Comparison of ENCODE assay signal across 1 cellular context in the genomic region with DNA sequence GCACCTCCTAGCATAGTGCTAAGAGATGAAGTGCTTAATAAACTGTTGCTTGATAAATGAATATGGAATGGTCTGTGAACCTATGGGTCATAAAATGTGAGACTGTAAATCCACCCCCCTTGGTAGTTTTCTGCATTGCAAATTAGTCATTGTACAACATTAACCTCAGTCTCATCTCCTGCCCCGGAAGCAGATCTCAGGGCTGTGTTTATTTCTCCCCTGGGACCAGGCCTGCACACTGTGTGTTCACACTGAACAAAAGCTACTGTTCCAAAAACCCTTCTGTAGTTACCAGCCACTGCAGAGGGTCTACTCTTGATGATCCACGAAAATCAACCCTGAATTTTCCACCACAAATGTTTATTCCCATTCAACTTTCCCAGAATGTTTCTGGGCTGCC.
A peak's percentile ranks its signal among the peaks of the same experiment; 100 is the strongest.
TF ChIP-seq lines count a peak whose summit lies in the region.

No MANE protein-coding gene starts in this region.

TF ChIP-seq in GM12878, 131 proteins besides CTCF, POLR2A, EP300 and RAD21:
- TF ChIP-seq BMI1 (IDR thresholded peaks at IDR 0.05; ENCODE audit: borderline replicate concordance) (no peak), NR2C1 (IDR thresholded peaks at IDR 0.05) (peak; percentile 93), RAD51 (IDR thresholded peaks at IDR 0.05) (no peak), ZNF24 (IDR thresholded peaks at IDR 0.05) (no peak), NFIC (IDR thresholded peaks at IDR 0.05; ENCODE audit: low read depth, low read length) (no peak), ZNF274 (IDR thresholded peaks at IDR 0.05; ENCODE audit: insufficient read depth, insufficient read length) (no peak), FOXK2 (IDR thresholded peaks at IDR 0.05) (no peak), MEF2B (IDR thresholded peaks at IDR 0.05; ENCODE audit: partially characterized antibody, poor library complexity, severe bottlenecking) (peak; percentile 90), GABPA (IDR thresholded peaks at IDR 0.05; ENCODE audit: low read depth) (peak; percentile 72), IRF4 (IDR thresholded peaks at IDR 0.05; ENCODE audit: low read depth, low read length) (no peak), FOXM1 (IDR thresholded peaks at IDR 0.05; ENCODE audit: low read depth, low read length) (no peak), MXI1 (IDR thresholded peaks at IDR 0.05; ENCODE audit: low read depth, low read length) (no peak), PML (IDR thresholded peaks at IDR 0.05; ENCODE audit: low read length) (no peak)
- TF ChIP-seq, protein P1, sequence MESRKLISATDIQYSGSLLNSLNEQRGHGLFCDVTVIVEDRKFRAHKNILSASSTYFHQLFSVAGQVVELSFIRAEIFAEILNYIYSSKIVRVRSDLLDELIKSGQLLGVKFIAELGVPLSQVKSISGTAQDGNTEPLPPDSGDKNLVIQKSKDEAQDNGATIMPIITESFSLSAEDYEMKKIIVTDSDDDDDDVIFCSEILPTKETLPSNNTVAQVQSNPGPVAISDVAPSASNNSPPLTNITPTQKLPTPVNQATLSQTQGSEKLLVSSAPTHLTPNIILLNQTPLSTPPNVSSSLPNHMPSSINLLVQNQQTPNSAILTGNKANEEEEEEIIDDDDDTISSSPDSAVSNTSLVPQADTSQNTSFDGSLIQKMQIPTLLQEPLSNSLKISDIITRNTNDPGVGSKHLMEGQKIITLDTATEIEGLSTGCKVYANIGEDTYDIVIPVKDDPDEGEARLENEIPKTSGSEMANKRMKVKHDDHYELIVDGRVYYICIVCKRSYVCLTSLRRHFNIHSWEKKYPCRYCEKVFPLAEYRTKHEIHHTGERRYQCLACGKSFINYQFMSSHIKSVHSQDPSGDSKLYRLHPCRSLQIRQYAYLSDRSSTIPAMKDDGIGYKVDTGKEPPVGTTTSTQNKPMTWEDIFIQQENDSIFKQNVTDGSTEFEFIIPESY (IDR thresholded peaks at IDR 0.05), result no peak
- TF ChIP-seq, protein P2, sequence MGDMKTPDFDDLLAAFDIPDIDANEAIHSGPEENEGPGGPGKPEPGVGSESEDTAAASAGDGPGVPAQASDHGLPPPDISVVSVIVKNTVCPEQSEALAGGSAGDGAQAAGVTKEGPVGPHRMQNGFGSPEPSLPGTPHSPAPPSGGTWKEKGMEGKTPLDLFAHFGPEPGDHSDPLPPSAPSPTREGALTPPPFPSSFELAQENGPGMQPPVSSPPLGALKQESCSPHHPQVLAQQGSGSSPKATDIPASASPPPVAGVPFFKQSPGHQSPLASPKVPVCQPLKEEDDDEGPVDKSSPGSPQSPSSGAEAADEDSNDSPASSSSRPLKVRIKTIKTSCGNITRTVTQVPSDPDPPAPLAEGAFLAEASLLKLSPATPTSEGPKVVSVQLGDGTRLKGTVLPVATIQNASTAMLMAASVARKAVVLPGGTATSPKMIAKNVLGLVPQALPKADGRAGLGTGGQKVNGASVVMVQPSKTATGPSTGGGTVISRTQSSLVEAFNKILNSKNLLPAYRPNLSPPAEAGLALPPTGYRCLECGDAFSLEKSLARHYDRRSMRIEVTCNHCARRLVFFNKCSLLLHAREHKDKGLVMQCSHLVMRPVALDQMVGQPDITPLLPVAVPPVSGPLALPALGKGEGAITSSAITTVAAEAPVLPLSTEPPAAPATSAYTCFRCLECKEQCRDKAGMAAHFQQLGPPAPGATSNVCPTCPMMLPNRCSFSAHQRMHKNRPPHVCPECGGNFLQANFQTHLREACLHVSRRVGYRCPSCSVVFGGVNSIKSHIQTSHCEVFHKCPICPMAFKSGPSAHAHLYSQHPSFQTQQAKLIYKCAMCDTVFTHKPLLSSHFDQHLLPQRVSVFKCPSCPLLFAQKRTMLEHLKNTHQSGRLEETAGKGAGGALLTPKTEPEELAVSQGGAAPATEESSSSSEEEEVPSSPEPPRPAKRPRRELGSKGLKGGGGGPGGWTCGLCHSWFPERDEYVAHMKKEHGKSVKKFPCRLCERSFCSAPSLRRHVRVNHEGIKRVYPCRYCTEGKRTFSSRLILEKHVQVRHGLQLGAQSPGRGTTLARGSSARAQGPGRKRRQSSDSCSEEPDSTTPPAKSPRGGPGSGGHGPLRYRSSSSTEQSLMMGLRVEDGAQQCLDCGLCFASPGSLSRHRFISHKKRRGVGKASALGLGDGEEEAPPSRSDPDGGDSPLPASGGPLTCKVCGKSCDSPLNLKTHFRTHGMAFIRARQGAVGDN (IDR thresholded peaks at IDR 0.05), result peak; percentile 80; the same call in 1 of the 2 replicates
- TF ChIP-seq, protein P3, sequence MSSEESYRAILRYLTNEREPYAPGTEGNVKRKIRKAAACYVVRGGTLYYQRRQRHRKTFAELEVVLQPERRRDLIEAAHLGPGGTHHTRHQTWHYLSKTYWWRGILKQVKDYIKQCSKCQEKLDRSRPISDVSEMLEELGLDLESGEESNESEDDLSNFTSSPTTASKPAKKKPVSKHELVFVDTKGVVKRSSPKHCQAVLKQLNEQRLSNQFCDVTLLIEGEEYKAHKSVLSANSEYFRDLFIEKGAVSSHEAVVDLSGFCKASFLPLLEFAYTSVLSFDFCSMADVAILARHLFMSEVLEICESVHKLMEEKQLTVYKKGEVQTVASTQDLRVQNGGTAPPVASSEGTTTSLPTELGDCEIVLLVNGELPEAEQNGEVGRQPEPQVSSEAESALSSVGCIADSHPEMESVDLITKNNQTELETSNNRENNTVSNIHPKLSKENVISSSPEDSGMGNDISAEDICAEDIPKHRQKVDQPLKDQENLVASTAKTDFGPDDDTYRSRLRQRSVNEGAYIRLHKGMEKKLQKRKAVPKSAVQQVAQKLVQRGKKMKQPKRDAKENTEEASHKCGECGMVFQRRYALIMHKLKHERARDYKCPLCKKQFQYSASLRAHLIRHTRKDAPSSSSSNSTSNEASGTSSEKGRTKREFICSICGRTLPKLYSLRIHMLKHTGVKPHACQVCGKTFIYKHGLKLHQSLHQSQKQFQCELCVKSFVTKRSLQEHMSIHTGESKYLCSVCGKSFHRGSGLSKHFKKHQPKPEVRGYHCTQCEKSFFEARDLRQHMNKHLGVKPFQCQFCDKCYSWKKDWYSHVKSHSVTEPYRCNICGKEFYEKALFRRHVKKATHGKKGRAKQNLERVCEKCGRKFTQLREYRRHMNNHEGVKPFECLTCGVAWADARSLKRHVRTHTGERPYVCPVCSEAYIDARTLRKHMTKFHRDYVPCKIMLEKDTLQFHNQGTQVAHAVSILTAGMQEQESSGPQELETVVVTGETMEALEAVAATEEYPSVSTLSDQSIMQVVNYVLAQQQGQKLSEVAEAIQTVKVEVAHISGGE (CRISPR knock-in tag; IDR thresholded peaks at IDR 0.05), result no peak
- TF ChIP-seq, protein P4, sequence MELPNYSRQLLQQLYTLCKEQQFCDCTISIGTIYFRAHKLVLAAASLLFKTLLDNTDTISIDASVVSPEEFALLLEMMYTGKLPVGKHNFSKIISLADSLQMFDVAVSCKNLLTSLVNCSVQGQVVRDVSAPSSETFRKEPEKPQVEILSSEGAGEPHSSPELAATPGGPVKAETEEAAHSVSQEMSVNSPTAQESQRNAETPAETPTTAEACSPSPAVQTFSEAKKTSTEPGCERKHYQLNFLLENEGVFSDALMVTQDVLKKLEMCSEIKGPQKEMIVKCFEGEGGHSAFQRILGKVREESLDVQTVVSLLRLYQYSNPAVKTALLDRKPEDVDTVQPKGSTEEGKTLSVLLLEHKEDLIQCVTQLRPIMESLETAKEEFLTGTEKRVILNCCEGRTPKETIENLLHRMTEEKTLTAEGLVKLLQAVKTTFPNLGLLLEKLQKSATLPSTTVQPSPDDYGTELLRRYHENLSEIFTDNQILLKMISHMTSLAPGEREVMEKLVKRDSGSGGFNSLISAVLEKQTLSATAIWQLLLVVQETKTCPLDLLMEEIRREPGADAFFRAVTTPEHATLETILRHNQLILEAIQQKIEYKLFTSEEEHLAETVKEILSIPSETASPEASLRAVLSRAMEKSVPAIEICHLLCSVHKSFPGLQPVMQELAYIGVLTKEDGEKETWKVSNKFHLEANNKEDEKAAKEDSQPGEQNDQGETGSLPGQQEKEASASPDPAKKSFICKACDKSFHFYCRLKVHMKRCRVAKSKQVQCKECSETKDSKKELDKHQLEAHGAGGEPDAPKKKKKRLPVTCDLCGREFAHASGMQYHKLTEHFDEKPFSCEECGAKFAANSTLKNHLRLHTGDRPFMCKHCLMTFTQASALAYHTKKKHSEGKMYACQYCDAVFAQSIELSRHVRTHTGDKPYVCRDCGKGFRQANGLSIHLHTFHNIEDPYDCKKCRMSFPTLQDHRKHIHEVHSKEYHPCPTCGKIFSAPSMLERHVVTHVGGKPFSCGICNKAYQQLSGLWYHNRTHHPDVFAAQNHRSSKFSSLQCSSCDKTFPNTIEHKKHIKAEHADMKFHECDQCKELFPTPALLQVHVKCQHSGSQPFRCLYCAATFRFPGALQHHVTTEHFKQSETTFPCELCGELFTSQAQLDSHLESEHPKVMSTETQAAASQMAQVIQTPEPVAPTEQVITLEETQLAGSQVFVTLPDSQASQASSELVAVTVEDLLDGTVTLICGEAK (IDR thresholded peaks at IDR 0.05; ENCODE audit: borderline replicate concordance), result peak; percentile 44; the same call in 1 of the 2 replicates
- TF ChIP-seq, protein P5, sequence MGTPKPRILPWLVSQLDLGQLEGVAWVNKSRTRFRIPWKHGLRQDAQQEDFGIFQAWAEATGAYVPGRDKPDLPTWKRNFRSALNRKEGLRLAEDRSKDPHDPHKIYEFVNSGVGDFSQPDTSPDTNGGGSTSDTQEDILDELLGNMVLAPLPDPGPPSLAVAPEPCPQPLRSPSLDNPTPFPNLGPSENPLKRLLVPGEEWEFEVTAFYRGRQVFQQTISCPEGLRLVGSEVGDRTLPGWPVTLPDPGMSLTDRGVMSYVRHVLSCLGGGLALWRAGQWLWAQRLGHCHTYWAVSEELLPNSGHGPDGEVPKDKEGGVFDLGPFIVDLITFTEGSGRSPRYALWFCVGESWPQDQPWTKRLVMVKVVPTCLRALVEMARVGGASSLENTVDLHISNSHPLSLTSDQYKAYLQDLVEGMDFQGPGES (IDR thresholded peaks at IDR 0.05), result no peak
